1 cellular context compared by ENCODE assay signal in genomic region chr2:48316753-48317750, GRCh38.
A peak's percentile ranks its signal among the peaks of the same experiment; 100 is the strongest.
TF ChIP-seq lines count a peak whose summit lies in the region.

No MANE protein-coding gene starts in this region.

TF ChIP-seq in HepG2, 621 proteins besides CTCF, POLR2A, EP300 and RAD21 (continued from another document):
- TF ChIP-seq NFE2L1 (CRISPR knock-in tag; IDR thresholded peaks at IDR 0.05; ENCODE audit: borderline replicate concordance): no peak
- no peak for TF ChIP-seq ZNF432 (CRISPR knock-in tag; IDR thresholded peaks at IDR 0.05; ENCODE audit: borderline replicate concordance)
- no peak for TF ChIP-seq NFIB (CRISPR knock-in tag; IDR thresholded peaks at IDR 0.05; ENCODE audit: borderline replicate concordance)
- no peak for TF ChIP-seq JUN (CRISPR knock-in tag; IDR thresholded peaks at IDR 0.05)
- TF ChIP-seq ZNF207 (IDR thresholded peaks at IDR 0.05; ENCODE audit: borderline replicate concordance): no peak
- TF ChIP-seq KMT2B (CRISPR knock-in tag; IDR thresholded peaks at IDR 0.05): no peak
- no peak; the same call in 1 of the 2 replicates for TF ChIP-seq ZNF337 (CRISPR knock-in tag; IDR thresholded peaks at IDR 0.05; ENCODE audit: borderline replicate concordance, low read depth)
- TF ChIP-seq TCF12 (IDR thresholded peaks at IDR 0.05): no peak
- no peak for TF ChIP-seq TCF12 (CRISPR knock-in tag; IDR thresholded peaks at IDR 0.05)
- no peak for TF ChIP-seq ZSCAN21 (CRISPR knock-in tag; IDR thresholded peaks at IDR 0.05; ENCODE audit: borderline replicate concordance)
- TF ChIP-seq NR2F1 (CRISPR knock-in tag; IDR thresholded peaks at IDR 0.05): no peak
- no peak for TF ChIP-seq HMG20B (CRISPR knock-in tag; conservative IDR thresholded peaks at IDR 0.05)
- TF ChIP-seq, protein P1, sequence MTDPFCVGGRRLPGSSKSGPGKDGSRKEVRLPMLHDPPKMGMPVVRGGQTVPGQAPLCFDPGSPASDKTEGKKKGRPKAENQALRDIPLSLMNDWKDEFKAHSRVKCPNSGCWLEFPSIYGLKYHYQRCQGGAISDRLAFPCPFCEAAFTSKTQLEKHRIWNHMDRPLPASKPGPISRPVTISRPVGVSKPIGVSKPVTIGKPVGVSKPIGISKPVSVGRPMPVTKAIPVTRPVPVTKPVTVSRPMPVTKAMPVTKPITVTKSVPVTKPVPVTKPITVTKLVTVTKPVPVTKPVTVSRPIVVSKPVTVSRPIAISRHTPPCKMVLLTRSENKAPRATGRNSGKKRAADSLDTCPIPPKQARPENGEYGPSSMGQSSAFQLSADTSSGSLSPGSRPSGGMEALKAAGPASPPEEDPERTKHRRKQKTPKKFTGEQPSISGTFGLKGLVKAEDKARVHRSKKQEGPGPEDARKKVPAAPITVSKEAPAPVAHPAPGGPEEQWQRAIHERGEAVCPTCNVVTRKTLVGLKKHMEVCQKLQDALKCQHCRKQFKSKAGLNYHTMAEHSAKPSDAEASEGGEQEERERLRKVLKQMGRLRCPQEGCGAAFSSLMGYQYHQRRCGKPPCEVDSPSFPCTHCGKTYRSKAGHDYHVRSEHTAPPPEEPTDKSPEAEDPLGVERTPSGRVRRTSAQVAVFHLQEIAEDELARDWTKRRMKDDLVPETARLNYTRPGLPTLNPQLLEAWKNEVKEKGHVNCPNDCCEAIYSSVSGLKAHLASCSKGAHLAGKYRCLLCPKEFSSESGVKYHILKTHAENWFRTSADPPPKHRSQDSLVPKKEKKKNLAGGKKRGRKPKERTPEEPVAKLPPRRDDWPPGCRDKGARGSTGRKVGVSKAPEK (CRISPR knock-in tag; IDR thresholded peaks at IDR 0.05; ENCODE audit: borderline replicate concordance): no peak
- no peak for TF ChIP-seq FOSL2 (CRISPR knock-in tag; IDR thresholded peaks at IDR 0.05)
- TF ChIP-seq TGIF2 (CRISPR knock-in tag; IDR thresholded peaks at IDR 0.05): no peak
- TF ChIP-seq ELF1 (CRISPR knock-in tag; IDR thresholded peaks at IDR 0.05): no peak
- no peak for TF ChIP-seq SIN3A (IDR thresholded peaks at IDR 0.05; ENCODE audit: borderline replicate concordance, low read depth, low read length)
- TF ChIP-seq TARDBP (CRISPR knock-in tag; IDR thresholded peaks at IDR 0.05): no peak
- no peak for TF ChIP-seq CBX1 (IDR thresholded peaks at IDR 0.05; ENCODE audit: low read depth)
- TF ChIP-seq THRA (CRISPR knock-in tag; IDR thresholded peaks at IDR 0.05; ENCODE audit: borderline replicate concordance): no peak
- no peak for TF ChIP-seq ZNF160 (CRISPR knock-in tag; IDR thresholded peaks at IDR 0.05)
- no peak for TF ChIP-seq ASH2L (IDR thresholded peaks at IDR 0.05; ENCODE audit: insufficient read length, low read depth, low read length)
- TF ChIP-seq DNMT3B (CRISPR knock-in tag; conservative IDR thresholded peaks at IDR 0.05): no peak
- no peak for TF ChIP-seq MZF1 (CRISPR knock-in tag; IDR thresholded peaks at IDR 0.05; ENCODE audit: borderline replicate concordance)
- TF ChIP-seq, protein P2, sequence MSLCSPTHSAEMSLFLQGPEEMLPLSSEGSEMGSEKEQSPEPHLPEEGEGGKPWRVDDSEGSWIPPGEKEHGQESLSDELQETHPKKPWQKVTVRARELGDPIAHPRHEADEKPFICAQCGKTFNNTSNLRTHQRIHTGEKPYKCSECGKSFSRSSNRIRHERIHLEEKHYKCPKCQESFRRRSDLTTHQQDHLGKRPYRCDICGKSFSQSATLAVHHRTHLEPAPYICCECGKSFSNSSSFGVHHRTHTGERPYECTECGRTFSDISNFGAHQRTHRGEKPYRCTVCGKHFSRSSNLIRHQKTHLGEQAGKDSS (CRISPR knock-in tag; IDR thresholded peaks at IDR 0.05; ENCODE audit: borderline replicate concordance, low read depth): no peak
- TF ChIP-seq DR1 (CRISPR knock-in tag; IDR thresholded peaks at IDR 0.05): no peak
- no peak for TF ChIP-seq HNRNPK (IDR thresholded peaks at IDR 0.05; ENCODE audit: low read depth, low read length, poor library complexity, severe bottlenecking)
- no peak for TF ChIP-seq SP140L (CRISPR knock-in tag; IDR thresholded peaks at IDR 0.05; ENCODE audit: borderline replicate concordance)
- TF ChIP-seq ZNF33A (CRISPR knock-in tag; IDR thresholded peaks at IDR 0.05; ENCODE audit: borderline replicate concordance): no peak
- TF ChIP-seq ZNF224 (CRISPR knock-in tag; IDR thresholded peaks at IDR 0.05): no peak
- TF ChIP-seq REPIN1 (CRISPR knock-in tag; IDR thresholded peaks at IDR 0.05; ENCODE audit: borderline replicate concordance, low read depth): no peak
- no peak for TF ChIP-seq ZNF720 (CRISPR knock-in tag; IDR thresholded peaks at IDR 0.05)
- TF ChIP-seq MYC (CRISPR knock-in tag; IDR thresholded peaks at IDR 0.05; ENCODE audit: borderline replicate concordance): peak; percentile 12; the same call in 1 of the 2 replicates
- TF ChIP-seq, protein P3, sequence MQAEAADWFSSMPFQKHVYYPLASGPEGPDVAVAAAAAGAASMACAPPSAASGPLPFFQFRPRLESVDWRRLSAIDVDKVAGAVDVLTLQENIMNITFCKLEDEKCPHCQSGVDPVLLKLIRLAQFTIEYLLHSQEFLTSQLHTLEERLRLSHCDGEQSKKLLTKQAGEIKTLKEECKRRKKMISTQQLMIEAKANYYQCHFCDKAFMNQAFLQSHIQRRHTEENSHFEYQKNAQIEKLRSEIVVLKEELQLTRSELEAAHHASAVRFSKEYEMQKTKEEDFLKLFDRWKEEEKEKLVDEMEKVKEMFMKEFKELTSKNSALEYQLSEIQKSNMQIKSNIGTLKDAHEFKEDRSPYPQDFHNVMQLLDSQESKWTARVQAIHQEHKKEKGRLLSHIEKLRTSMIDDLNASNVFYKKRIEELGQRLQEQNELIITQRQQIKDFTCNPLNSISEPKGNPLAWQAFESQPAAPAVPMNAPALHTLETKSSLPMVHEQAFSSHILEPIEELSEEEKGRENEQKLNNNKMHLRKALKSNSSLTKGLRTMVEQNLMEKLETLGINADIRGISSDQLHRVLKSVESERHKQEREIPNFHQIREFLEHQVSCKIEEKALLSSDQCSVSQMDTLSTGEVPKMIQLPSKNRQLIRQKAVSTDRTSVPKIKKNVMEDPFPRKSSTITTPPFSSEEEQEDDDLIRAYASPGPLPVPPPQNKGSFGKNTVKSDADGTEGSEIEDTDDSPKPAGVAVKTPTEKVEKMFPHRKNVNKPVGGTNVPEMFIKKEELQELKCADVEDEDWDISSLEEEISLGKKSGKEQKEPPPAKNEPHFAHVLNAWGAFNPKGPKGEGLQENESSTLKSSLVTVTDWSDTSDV (CRISPR knock-in tag; IDR thresholded peaks at IDR 0.05): no peak
- no peak for TF ChIP-seq THAP7 (CRISPR knock-in tag; IDR thresholded peaks at IDR 0.05)
- TF ChIP-seq, protein P4, sequence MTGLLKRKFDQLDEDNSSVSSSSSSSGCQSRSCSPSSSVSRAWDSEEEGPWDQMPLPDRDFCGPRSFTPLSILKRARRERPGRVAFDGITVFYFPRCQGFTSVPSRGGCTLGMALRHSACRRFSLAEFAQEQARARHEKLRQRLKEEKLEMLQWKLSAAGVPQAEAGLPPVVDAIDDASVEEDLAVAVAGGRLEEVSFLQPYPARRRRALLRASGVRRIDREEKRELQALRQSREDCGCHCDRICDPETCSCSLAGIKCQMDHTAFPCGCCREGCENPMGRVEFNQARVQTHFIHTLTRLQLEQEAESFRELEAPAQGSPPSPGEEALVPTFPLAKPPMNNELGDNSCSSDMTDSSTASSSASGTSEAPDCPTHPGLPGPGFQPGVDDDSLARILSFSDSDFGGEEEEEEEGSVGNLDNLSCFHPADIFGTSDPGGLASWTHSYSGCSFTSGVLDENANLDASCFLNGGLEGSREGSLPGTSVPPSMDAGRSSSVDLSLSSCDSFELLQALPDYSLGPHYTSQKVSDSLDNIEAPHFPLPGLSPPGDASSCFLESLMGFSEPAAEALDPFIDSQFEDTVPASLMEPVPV (CRISPR knock-in tag; IDR thresholded peaks at IDR 0.05): no peak
- peak; percentile 50; the same call in 1 of the 2 replicates for TF ChIP-seq ZNF317 (CRISPR knock-in tag; IDR thresholded peaks at IDR 0.05)
- no peak for TF ChIP-seq ZNF333 (CRISPR knock-in tag; IDR thresholded peaks at IDR 0.05; ENCODE audit: borderline replicate concordance)
- TF ChIP-seq, protein P5, sequence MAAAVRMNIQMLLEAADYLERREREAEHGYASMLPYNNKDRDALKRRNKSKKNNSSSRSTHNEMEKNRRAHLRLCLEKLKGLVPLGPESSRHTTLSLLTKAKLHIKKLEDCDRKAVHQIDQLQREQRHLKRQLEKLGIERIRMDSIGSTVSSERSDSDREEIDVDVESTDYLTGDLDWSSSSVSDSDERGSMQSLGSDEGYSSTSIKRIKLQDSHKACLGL (CRISPR knock-in tag; IDR thresholded peaks at IDR 0.05): no peak
- TF ChIP-seq BATF2 (CRISPR knock-in tag; IDR thresholded peaks at IDR 0.05): no peak
- TF ChIP-seq TFE3 (CRISPR knock-in tag; IDR thresholded peaks at IDR 0.05): no peak
- no peak for TF ChIP-seq ARNTL (CRISPR knock-in tag; IDR thresholded peaks at IDR 0.05)
- TF ChIP-seq GABPA (IDR thresholded peaks at IDR 0.05; ENCODE audit: low read depth, low read length): no peak
- TF ChIP-seq GABPA (CRISPR knock-in tag; IDR thresholded peaks at IDR 0.05; ENCODE audit: low read depth): no peak
- TF ChIP-seq, protein P6, sequence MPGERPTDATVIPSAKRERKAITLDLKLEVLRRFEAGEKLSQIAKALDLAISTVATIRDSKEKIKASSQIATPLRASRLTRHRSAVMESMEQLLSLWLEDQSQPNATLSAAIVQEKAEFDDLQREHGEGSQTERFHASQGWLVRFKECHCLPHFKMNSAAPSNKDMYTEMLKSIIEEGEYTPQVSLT (CRISPR knock-in tag; IDR thresholded peaks at IDR 0.05; ENCODE audit: borderline replicate concordance, low read depth): no peak
- TF ChIP-seq, protein P7, sequence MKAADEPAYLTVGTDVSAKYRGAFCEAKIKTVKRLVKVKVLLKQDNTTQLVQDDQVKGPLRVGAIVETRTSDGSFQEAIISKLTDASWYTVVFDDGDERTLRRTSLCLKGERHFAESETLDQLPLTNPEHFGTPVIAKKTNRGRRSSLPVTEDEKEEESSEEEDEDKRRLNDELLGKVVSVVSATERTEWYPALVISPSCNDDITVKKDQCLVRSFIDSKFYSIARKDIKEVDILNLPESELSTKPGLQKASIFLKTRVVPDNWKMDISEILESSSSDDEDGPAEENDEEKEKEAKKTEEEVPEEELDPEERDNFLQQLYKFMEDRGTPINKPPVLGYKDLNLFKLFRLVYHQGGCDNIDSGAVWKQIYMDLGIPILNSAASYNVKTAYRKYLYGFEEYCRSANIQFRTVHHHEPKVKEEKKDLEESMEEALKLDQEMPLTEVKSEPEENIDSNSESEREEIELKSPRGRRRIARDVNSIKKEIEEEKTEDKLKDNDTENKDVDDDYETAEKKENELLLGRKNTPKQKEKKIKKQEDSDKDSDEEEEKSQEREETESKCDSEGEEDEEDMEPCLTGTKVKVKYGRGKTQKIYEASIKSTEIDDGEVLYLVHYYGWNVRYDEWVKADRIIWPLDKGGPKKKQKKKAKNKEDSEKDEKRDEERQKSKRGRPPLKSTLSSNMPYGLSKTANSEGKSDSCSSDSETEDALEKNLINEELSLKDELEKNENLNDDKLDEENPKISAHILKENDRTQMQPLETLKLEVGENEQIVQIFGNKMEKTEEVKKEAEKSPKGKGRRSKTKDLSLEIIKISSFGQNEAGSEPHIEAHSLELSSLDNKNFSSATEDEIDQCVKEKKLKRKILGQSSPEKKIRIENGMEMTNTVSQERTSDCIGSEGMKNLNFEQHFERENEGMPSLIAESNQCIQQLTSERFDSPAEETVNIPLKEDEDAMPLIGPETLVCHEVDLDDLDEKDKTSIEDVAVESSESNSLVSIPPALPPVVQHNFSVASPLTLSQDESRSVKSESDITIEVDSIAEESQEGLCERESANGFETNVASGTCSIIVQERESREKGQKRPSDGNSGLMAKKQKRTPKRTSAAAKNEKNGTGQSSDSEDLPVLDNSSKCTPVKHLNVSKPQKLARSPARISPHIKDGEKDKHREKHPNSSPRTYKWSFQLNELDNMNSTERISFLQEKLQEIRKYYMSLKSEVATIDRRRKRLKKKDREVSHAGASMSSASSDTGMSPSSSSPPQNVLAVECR (CRISPR knock-in tag; IDR thresholded peaks at IDR 0.05; ENCODE audit: borderline replicate concordance): no peak
- no peak for TF ChIP-seq KDM5A (IDR thresholded peaks at IDR 0.05; ENCODE audit: borderline replicate concordance, low read length)
- TF ChIP-seq ZNF556 (CRISPR knock-in tag; IDR thresholded peaks at IDR 0.05; ENCODE audit: borderline replicate concordance): no peak
TF ChIP-seq in HepG2: peak in this region for 45.
